1 cellular context compared by ENCODE assay signal in genomic region chr17:40038882-40039513, GRCh38.
TF ChIP-seq lines count a peak whose summit lies in the region.

No MANE protein-coding gene starts in this region.

TF ChIP-seq in HepG2, 621 proteins besides CTCF, POLR2A, EP300 and RAD21 (continues in another document):
- TF ChIP-seq JARID2 (CRISPR knock-in tag; IDR thresholded peaks at IDR 0.05; ENCODE audit: insufficient replicate concordance) = no peak
- no peak for TF ChIP-seq SSRP1 (CRISPR knock-in tag; IDR thresholded peaks at IDR 0.05)
- no peak for TF ChIP-seq ZNF746 (CRISPR knock-in tag; IDR thresholded peaks at IDR 0.05)
- TF ChIP-seq ZNF678 (CRISPR knock-in tag; IDR thresholded peaks at IDR 0.05) = no peak
- no peak for TF ChIP-seq RBM39 (IDR thresholded peaks at IDR 0.05; ENCODE audit: low read depth, low read length, poor library complexity, severe bottlenecking)
- no peak for TF ChIP-seq RBAK (CRISPR knock-in tag; IDR thresholded peaks at IDR 0.05)
- TF ChIP-seq ZGPAT (CRISPR knock-in tag; IDR thresholded peaks at IDR 0.05) = peak; percentile 57; the same call in 1 of the 2 replicates
- TF ChIP-seq PHF8 (CRISPR knock-in tag; IDR thresholded peaks at IDR 0.05) = 0 out of 2 replicates have a peak, but pooled peaks have one; percentile 21
- no peak for TF ChIP-seq BCLAF1 (IDR thresholded peaks at IDR 0.05)
- TF ChIP-seq FOSL1 (CRISPR knock-in tag; IDR thresholded peaks at IDR 0.05; ENCODE audit: borderline replicate concordance) = no peak
- no peak; the same call in 1 of the 2 replicates for TF ChIP-seq HMGXB3 (CRISPR knock-in tag; IDR thresholded peaks at IDR 0.05; ENCODE audit: borderline replicate concordance)
- no peak for TF ChIP-seq ZNF317 (CRISPR knock-in tag; IDR thresholded peaks at IDR 0.05)
- no peak for TF ChIP-seq ZNF879 (CRISPR knock-in tag; IDR thresholded peaks at IDR 0.05)
- no peak for TF ChIP-seq MLLT10 (CRISPR knock-in tag; IDR thresholded peaks at IDR 0.05)
- no peak for TF ChIP-seq ZNF326 (CRISPR knock-in tag; IDR thresholded peaks at IDR 0.05; ENCODE audit: borderline replicate concordance)
- no peak for TF ChIP-seq ZNF607 (CRISPR knock-in tag; IDR thresholded peaks at IDR 0.05; ENCODE audit: borderline replicate concordance)
- no peak for TF ChIP-seq ZNF160 (CRISPR knock-in tag; IDR thresholded peaks at IDR 0.05)
- no peak for TF ChIP-seq ZNF660 (CRISPR knock-in tag; IDR thresholded peaks at IDR 0.05; ENCODE audit: borderline replicate concordance, low read depth)
- TF ChIP-seq SETDB1 (CRISPR knock-in tag; IDR thresholded peaks at IDR 0.05; ENCODE audit: borderline replicate concordance) = no peak
- TF ChIP-seq ZNF619 (CRISPR knock-in tag; IDR thresholded peaks at IDR 0.05) = no peak
- peak; percentile 76 for TF ChIP-seq XRCC5 (optimal IDR thresholded peaks at IDR 0.05; ENCODE audit: low read length)
- no peak for TF ChIP-seq ATF4 (CRISPR knock-in tag; IDR thresholded peaks at IDR 0.05)
- TF ChIP-seq ATF3 (CRISPR knock-in tag; IDR thresholded peaks at IDR 0.05) = no peak
- no peak for TF ChIP-seq ZNF841 (CRISPR knock-in tag; IDR thresholded peaks at IDR 0.05; ENCODE audit: borderline replicate concordance)
- no peak for TF ChIP-seq BCL3 (CRISPR knock-in tag; IDR thresholded peaks at IDR 0.05)
- 0 out of 2 replicates have a peak, but pooled peaks have one; percentile 36 for TF ChIP-seq SPEN (CRISPR knock-in tag; IDR thresholded peaks at IDR 0.05; ENCODE audit: low read depth)
- no peak for TF ChIP-seq ZNF670 (CRISPR knock-in tag; IDR thresholded peaks at IDR 0.05; ENCODE audit: borderline replicate concordance)
- TF ChIP-seq PATZ1 (CRISPR knock-in tag; IDR thresholded peaks at IDR 0.05) = 0 out of 2 replicates have a peak, but pooled peaks have one; percentile 25
- peak; percentile 84 for TF ChIP-seq SMC3 (IDR thresholded peaks at IDR 0.05; ENCODE audit: low read length)
- TF ChIP-seq PLSCR1 (CRISPR knock-in tag; IDR thresholded peaks at IDR 0.05; ENCODE audit: borderline replicate concordance) = no peak
- no peak for TF ChIP-seq IRF1 (CRISPR knock-in tag; IDR thresholded peaks at IDR 0.05; ENCODE audit: low read depth)
- peak; percentile 99 for TF ChIP-seq TEAD3 (CRISPR knock-in tag; optimal IDR thresholded peaks at IDR 0.05; ENCODE audit: borderline replicate concordance)
- no peak for TF ChIP-seq ZSCAN12 (CRISPR knock-in tag; IDR thresholded peaks at IDR 0.05)
- TF ChIP-seq ZNF101 (CRISPR knock-in tag; IDR thresholded peaks at IDR 0.05; ENCODE audit: borderline replicate concordance, low read depth) = no peak
- TF ChIP-seq ATF7-NPFF (CRISPR knock-in tag; IDR thresholded peaks at IDR 0.05; ENCODE audit: low read depth) = no peak
- TF ChIP-seq MAFF (IDR thresholded peaks at IDR 0.05; ENCODE audit: low read depth, low read length) = no peak
- TF ChIP-seq NPAS2 (CRISPR knock-in tag; IDR thresholded peaks at IDR 0.05; ENCODE audit: borderline replicate concordance) = no peak
- 0 out of 2 replicates have a peak, but pooled peaks have one; percentile 43 for TF ChIP-seq IKZF5 (CRISPR knock-in tag; IDR thresholded peaks at IDR 0.05)
- no peak for TF ChIP-seq CSRNP1 (CRISPR knock-in tag; IDR thresholded peaks at IDR 0.05)
